Comparison of ENCODE assay signal across 15 cellular contexts in the genomic region with DNA sequence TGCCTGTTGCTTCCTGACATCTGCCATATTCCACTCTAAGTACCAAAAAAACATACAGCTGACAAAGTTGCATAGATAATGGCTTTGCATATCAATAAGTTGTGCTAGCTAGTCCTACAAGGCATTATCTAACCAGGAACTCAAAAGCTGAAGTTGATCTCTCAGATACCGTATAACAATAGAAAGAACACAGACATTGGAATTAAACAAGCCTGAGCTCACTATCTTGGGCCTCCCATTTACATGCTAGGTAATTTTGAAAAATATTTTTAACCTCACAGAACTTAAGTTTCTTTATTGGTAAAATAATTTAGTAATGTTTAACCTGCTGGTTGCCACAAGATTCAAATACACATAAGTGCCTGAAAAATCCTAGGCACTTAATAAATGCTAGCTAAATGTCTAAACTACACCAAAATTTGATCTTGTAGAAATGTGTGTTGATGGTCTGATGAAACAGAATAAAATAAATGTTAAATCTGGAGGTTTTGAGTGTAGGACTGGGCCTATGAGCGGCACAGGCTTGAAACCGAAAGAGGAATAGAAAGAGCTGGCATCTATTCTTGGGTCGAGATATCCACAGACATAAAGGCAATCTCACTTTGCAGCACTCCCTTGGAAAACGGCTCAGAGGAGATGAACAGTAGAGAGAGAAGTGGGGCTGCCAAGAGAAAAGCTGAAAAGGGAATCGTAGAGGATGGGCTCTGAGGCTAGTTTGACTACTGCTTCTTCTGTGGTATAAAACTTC. TPM values are rescaled to one million over a fixed set of nuclear protein-coding genes. Genes with fewer than 3 reads are reported as not detected.
DNase-seq lines count a peak whose midpoint lies in the region; ATAC-seq, FAIRE-seq and TF ChIP-seq lines count a peak whose summit lies in the region.
"Had no signal": no experiment of that assay in that cellular context is flagged by ENCODE, and none has a peak within 500 bp of the region (broad histone marks: within the 10 kb centered on the region; RNA-seq: fewer than 3 reads in every experiment).

No MANE protein-coding gene starts in this region.

- TF ChIP-seq CTCF in lower leg skin (IDR thresholded peaks at IDR 0.05) (no peak), mammary epithelial cell (conservative IDR thresholded peaks at IDR 0.05 in 1 of 2, IDR thresholded peaks at IDR 0.05 in 1 of 2; ENCODE audit: extremely low read depth in 1 of 2, insufficient read depth in 1 of 2, low read depth in 1 of 2, low read length in 2 of 2) (no peak)

- H3K27me3 ChIP-seq in mammary epithelial cell (ENCODE audit: insufficient read depth, low read length), result no peaks in the 10 kb centered on the region
- H3K27me3 ChIP-seq: esophagus squamous epithelium, vagina had no signal

- no peak overlapping the region for H3K4me2 ChIP-seq in mammary epithelial cell (ENCODE audit: insufficient read depth, low read depth, low read length)

- no peak overlapping the region for H2AFZ ChIP-seq in mammary epithelial cell (ENCODE audit: low read depth, low read length)

- DNase-seq in EL (peak; percentile 2), MV-4-11 (lab: John Stamatoyannopoulos, UW) (peak; percentile 85), lower leg skin (ENCODE audit: low spot score in 2 of 2) (no peak), HCEC 1CT (no peak), urothelium cell line (ENCODE audit: low spot score) (no peak), mammary epithelial cell (no peak)
- DNase-seq: activated T-cell treated with anti-CD3 and anti-CD28 coated beads, Interleukin-2, amount 50 U/mL, for 4 hours; esophagus squamous epithelium; GDM1; NK-92 treated with Interleukin-12 subunit alpha and Interleukin-12 subunit beta, amount 100 ng/mL, for 24 hours had no signal

- H3K27ac ChIP-seq in mammary epithelial cell (ENCODE audit: insufficient read depth, low read depth, low read length), result no peak overlapping the region
- H3K27ac ChIP-seq: esophagus squamous epithelium, prostate gland, vagina had no signal

- H3K79me2 ChIP-seq in mammary epithelial cell (ENCODE audit: insufficient read depth, low read length), result no peaks in the 10 kb centered on the region

- no peak for TF ChIP-seq POLR2A in lower leg skin (IDR thresholded peaks at IDR 0.05)

- intact Hi-C loops in lower leg skin (cut with DNase I; ENCODE audit: low total_unique reads) (no loop called here), mammary epithelial cell (cut with micrococcal nuclease) (no loop called here)

- dilution Hi-C loops in mammary epithelial cell (cut with HindIII; ENCODE audit: low sequenced_read_pairs), result no loop called here

- no peak for FAIRE-seq in urothelium cell line (lab: Jason Lieb, UNC)
- FAIRE-seq: keratinocyte had no signal

- H4K20me1 ChIP-seq in mammary epithelial cell (ENCODE audit: insufficient read depth, low read length), result no peaks in the 10 kb centered on the region

- in situ Hi-C loops in mammary epithelial cell (cut with MboI; ENCODE audit: low sequenced_read_pairs in 2 of 2), result no loop called here

- no peak overlapping the region for H3K9ac ChIP-seq in mammary epithelial cell (ENCODE audit: insufficient read depth, low read length)

- H3K4me3 ChIP-seq in lower leg skin (ENCODE audit: low read depth, poor library complexity, severe bottlenecking) (no peak overlapping the region), mammary epithelial cell (replicated peaks in 1 of 3; ENCODE audit: insufficient read depth in 1 of 3, low read depth in 2 of 3, low read length in 3 of 3) (no peak overlapping the region)
- H3K4me3 ChIP-seq: esophagus squamous epithelium, prostate gland, vagina had no signal

- BruUV-seq in mammary epithelial cell (replicated peaks; lab: Mats Ljungman, UMichigan), result no TSS peak

- ATAC-seq in GM19395 (IDR thresholded peaks at IDR 0.05; ENCODE audit: unreplicated experiment) (peak; percentile 82), HG02870 (IDR thresholded peaks at IDR 0.05; ENCODE audit: unreplicated experiment) (peak; percentile 65)
- ATAC-seq: activated T-cell treated with anti-CD3 and anti-CD28 coated beads, Interleukin-2, amount 50 U/mL, for 4 hours had no signal

- CTCF ChIA-PET in mammary epithelial cell (lab: Charles Lee; ENCODE audit: low non-redundant PET), result no interaction called here

- H3K4me1 ChIP-seq in mammary epithelial cell (ENCODE audit: insufficient read depth, low read length), result no peaks in the 10 kb centered on the region
- H3K4me1 ChIP-seq: esophagus squamous epithelium, prostate gland, vagina had no signal

- no peaks in the 10 kb centered on the region for H3K9me3 ChIP-seq in mammary epithelial cell (replicated peaks; ENCODE audit: insufficient read depth, low read length)
- H3K9me3 ChIP-seq: esophagus squamous epithelium, prostate gland, vagina had no signal

- H3K36me3 ChIP-seq in mammary epithelial cell (ENCODE audit: insufficient read depth, low read length), result no peaks in the 10 kb centered on the region
- H3K36me3 ChIP-seq: esophagus squamous epithelium, prostate gland, vagina had no signal

- WGBS in lower leg skin, 2 donors, result 75 to 85% methylated on average over 6 of the region's 6 CpGs
- 69% methylated on average over 6 of the region's 6 CpGs for WGBS in mammary epithelial cell (ENCODE audit: low coverage, missing lambda C conversion rate)

RNA-seq across cellular contexts. Expression of a gene that starts 30.0 kb away (rescaled TPM):
- total RNA-seq in lower leg skin (10 to 100 TPM; 12.7 to 40.7 (median 30.8) TPM), mammary epithelial cell (10 to 100 TPM; 31.0 to 37.0 TPM)
- polyA plus RNA-seq in mammary epithelial cell, result 12.9 TPM
- 30.9 TPM for polyA minus RNA-seq in mammary epithelial cell

Comparison
In these comparisons a context has a peak if more than half of its experiments do, and no peak if none do; other contexts are left out.
1. DNase-seq: peak in EL (single experiment) and MV-4-11 (single experiment); none in lower leg skin (0 of 2), HCEC 1CT (single experiment), urothelium cell line (single experiment) and mammary epithelial cell (single experiment).